ENCODE assay signal across 18 cellular contexts in the genomic region with DNA sequence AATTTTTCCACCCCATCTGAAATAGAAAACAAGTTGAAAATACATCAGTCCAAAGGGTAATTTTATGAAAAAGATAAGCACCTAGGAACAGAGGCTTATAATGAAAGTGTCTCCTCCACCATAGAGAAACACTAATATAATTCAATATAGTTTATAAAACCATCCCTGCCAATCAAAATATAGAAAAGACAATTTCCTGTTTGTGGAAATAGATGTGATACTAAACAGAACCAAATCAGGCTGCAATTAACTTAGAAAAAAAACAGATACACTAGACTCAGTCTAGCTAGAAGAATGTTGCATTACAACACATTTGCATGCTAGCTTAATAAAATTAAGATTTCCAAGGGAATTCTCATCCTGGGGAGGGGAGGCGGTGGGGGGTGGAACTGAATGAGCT.
"Had no signal": no experiment of that assay in that cellular context is flagged by ENCODE, and none has a peak within 500 bp of the region (broad histone marks: within the 10 kb centered on the region; RNA-seq: fewer than 3 reads in every experiment).

No MANE protein-coding gene starts in this region.

- H3K4me1 ChIP-seq: pancreas, upper lobe of left lung, uterus had no signal

- H3K27me3 ChIP-seq: pancreas, right lobe of liver, tibial artery, upper lobe of left lung, uterus had no signal

- DNase-seq: effector CD4-positive, alpha-beta T cell; heart left ventricle; hippocampal formation; left colon; left ventricle myocardium superior; mammary epithelial cell; naive thymus-derived CD4-positive, alpha-beta T cell; pancreas; right lobe of liver; stimulated activated CD4-positive, alpha-beta T cell treated with anti-CD3 and anti-CD28 coated beads, Interleukin-4, amount 100 ng/mL, for 1 hour; stimulated activated CD8-positive, alpha-beta memory T cell treated with anti-CD3 and anti-CD28 coated beads, Interleukin-4, amount 100 ng/mL, for 48 hours; stimulated activated naive CD8-positive, alpha-beta T cell treated with anti-CD3 and anti-CD28 coated beads, Interleukin-15, Interleukin-2, amounts not matched to agents 100 U/mL and 50 U/mL, for 24 hours; tibial artery; upper lobe of left lung; uterus had no signal

- ATAC-seq: esophagus mucosa; heart left ventricle; left colon; left ventricle myocardium superior; naive thymus-derived CD4-positive, alpha-beta T cell; pancreas; stimulated activated effector memory CD8-positive, alpha-beta T cell treated with anti-CD3 and anti-CD28 coated beads, Interleukin-12 subunit alpha, Interleukin-12 subunit beta, amount 100 ng/mL, for 72 hours; stimulated activated naive CD8-positive, alpha-beta T cell treated with anti-CD3 and anti-CD28 coated beads, Interleukin-15, Interleukin-2, amounts not matched to agents 100 U/mL and 50 U/mL, for 24 hours had no signal

- H3K4me3 ChIP-seq: coronary artery, heart left ventricle, pancreas, right lobe of liver, tibial artery, upper lobe of left lung, uterus had no signal

- H3K9me3 ChIP-seq: heart left ventricle, pancreas, right lobe of liver, tibial artery, upper lobe of left lung, uterus had no signal

- H3K36me3 ChIP-seq: heart left ventricle, pancreas, right lobe of liver, tibial artery, upper lobe of left lung, uterus had no signal

- H3K27ac ChIP-seq: coronary artery, pancreas, right lobe of liver, tibial artery, upper lobe of left lung, uterus had no signal
